ENCODE assay signal across 30 cellular contexts in the genomic region with DNA sequence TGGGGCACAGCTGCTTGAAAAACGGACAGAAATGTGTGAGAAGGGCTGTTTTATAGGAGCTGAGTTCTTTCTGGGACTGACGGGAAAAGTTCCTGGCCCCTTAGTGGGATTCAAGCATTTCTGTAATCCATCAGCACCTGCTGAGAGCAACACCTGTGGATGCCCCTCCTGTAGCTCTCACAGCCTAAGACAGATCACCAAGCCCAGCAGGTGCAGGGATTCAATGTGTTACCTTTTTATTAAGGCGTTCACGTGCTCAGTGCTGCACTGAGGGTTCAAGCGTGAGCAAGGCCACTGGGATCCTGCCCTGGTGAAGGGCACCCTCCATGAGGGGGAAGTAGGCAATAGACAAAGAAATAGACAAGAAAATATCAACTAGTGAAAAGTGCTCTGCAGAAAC. TPM values are rescaled to one million over a fixed set of nuclear protein-coding genes. Genes with fewer than 3 reads are reported as not detected.
"Had no signal": no experiment of that assay in that cellular context is flagged by ENCODE, and none has a peak within 500 bp of the region (broad histone marks: within the 10 kb centered on the region; RNA-seq: fewer than 3 reads in every experiment).

No MANE protein-coding gene starts in this region.

- H3K27ac ChIP-seq: breast epithelium, neutrophil, pancreas, suprapubic skin, transverse colon had no signal

- H3K27me3 Mint-ChIP-seq: activated CD4-positive, alpha-beta T cell treated with anti-CD3 and anti-CD28 coated beads for 36 hours had no signal

- H3K9me3 Mint-ChIP-seq: activated naive CD4-positive, alpha-beta T cell treated with anti-CD3 and anti-CD28 coated beads, Interleukin-2, amount 50 U/mL, for 72 hours had no signal

- H3K27ac Mint-ChIP-seq: activated CD4-positive, alpha-beta T cell treated with anti-CD3 and anti-CD28 coated beads for 36 hours; activated CD8-positive, alpha-beta memory T cell treated with anti-CD3 and anti-CD28 coated beads, Interleukin-2, amount 10 ng/mL, durations not matched to agents 7 days and 5 days; activated CD8-positive, alpha-beta T cell treated with anti-CD3 and anti-CD28 coated beads, Interleukin-2, amount 10 ng/mL, durations not matched to agents 7 days and 5 days; activated naive CD4-positive, alpha-beta T cell treated with anti-CD3 and anti-CD28 coated beads, Interleukin-2, amount 50 U/mL, for 72 hours; activated T-helper 2 cell treated with anti-CD3 and anti-CD28 coated beads, Interferon-gamma antibody, Interleukin-2, Interleukin-4, amounts not matched to agents 10 μg/mL and 5 μg/mL and 100 μg/mL, durations not matched to agents 14 hours and 24 hours and 36 hours; immature natural killer cell; nephron; stimulated activated memory B cell treated with anti-CD40 and anti-IgM and Interleukin-4, amounts not matched to agents 10 μg/mL and 1 μg/mL and 100 μg/mL, for 72 hours; stimulated activated naive CD8-positive, alpha-beta T cell treated with anti-CD3 and anti-CD28 coated beads, Interleukin-15, amount 100 ng/mL, for 72 hours had no signal

- ATAC-seq: activated CD4-positive, alpha-beta T cell treated with anti-CD3 and anti-CD28 coated beads for 36 hours; activated CD8-positive, alpha-beta memory T cell treated with anti-CD3 and anti-CD28 coated beads, Interleukin-2, amount 10 ng/mL, durations not matched to agents 7 days and 5 days; activated CD8-positive, alpha-beta T cell treated with anti-CD3 and anti-CD28 coated beads, Interleukin-2, amount 10 ng/mL, durations not matched to agents 7 days and 5 days; activated naive CD4-positive, alpha-beta T cell treated with anti-CD3 and anti-CD28 coated beads, Interleukin-2, amount 50 U/mL, for 72 hours; esophagus mucosa; left colon; stimulated activated memory B cell treated with anti-CD40 and anti-IgM and Interleukin-4, amounts not matched to agents 10 μg/mL and 1 μg/mL and 100 μg/mL, for 72 hours; stimulated activated naive CD8-positive, alpha-beta T cell treated with anti-CD3 and anti-CD28 coated beads, Interleukin-15, amount 100 ng/mL, for 72 hours had no signal

- H3K4me1 Mint-ChIP-seq: activated CD8-positive, alpha-beta memory T cell treated with anti-CD3 and anti-CD28 coated beads, Interleukin-2, amount 10 ng/mL, durations not matched to agents 7 days and 5 days; immature natural killer cell; stimulated activated memory B cell treated with anti-CD40 and anti-IgM and Interleukin-4, amounts not matched to agents 10 μg/mL and 1 μg/mL and 100 μg/mL, for 72 hours had no signal

- H3K4me3 Mint-ChIP-seq: activated CD4-positive, alpha-beta T cell treated with anti-CD3 and anti-CD28 coated beads for 36 hours; activated CD8-positive, alpha-beta memory T cell treated with anti-CD3 and anti-CD28 coated beads, Interleukin-2, amount 10 ng/mL, durations not matched to agents 7 days and 5 days; activated CD8-positive, alpha-beta T cell treated with anti-CD3 and anti-CD28 coated beads, Interleukin-2, amount 10 ng/mL, durations not matched to agents 7 days and 5 days; immature natural killer cell; nephron; stimulated activated memory B cell treated with anti-CD40 and anti-IgM and Interleukin-4, amounts not matched to agents 10 μg/mL and 1 μg/mL and 100 μg/mL, for 72 hours; stimulated activated naive CD8-positive, alpha-beta T cell treated with anti-CD3 and anti-CD28 coated beads, Interleukin-15, amount 100 ng/mL, for 72 hours had no signal

- H3K36me3 Mint-ChIP-seq: activated CD8-positive, alpha-beta memory T cell treated with anti-CD3 and anti-CD28 coated beads, Interleukin-2, amount 10 ng/mL, durations not matched to agents 7 days and 5 days; activated naive CD4-positive, alpha-beta T cell treated with anti-CD3 and anti-CD28 coated beads, Interleukin-2, amount 50 U/mL, for 72 hours; immature natural killer cell; stimulated activated memory B cell treated with anti-CD40 and anti-IgM and Interleukin-4, amounts not matched to agents 10 μg/mL and 1 μg/mL and 100 μg/mL, for 72 hours had no signal

- H3K4me1 ChIP-seq: breast epithelium, transverse colon had no signal

- H3K27me3 ChIP-seq: breast epithelium, neutrophil, pancreas, sigmoid colon, suprapubic skin, transverse colon had no signal

- H3K4me3 ChIP-seq: breast epithelium, pancreas, psoas muscle, sigmoid colon, smooth muscle cell, suprapubic skin, transverse colon had no signal

- H3K4me2 ChIP-seq: smooth muscle cell had no signal

- FAIRE-seq: kidney, pancreas, urothelium cell line had no signal

- H3K9me3 ChIP-seq: neutrophil, pancreas, psoas muscle, sigmoid colon, suprapubic skin, transverse colon had no signal

- DNase-seq: activated CD4-positive, alpha-beta T cell treated with anti-CD3 and anti-CD28 coated beads for 36 hours; activated CD4-positive, CD25-positive, alpha-beta regulatory T cell; activated CD8-positive, alpha-beta memory T cell treated with anti-CD3 and anti-CD28 coated beads, Interleukin-2, amount 10 ng/mL, durations not matched to agents 7 days and 5 days; activated CD8-positive, alpha-beta T cell treated with anti-CD3 and anti-CD28 coated beads, Interleukin-2, amount 10 ng/mL, durations not matched to agents 7 days and 5 days; activated T-cell treated with anti-CD3 and anti-CD28 coated beads, Interleukin-2, amount 50 U/mL, for 48 hours; central memory CD4-positive, alpha-beta T cell; foreskin fibroblast; hippocampal formation; immature natural killer cell; kidney; left colon; mammary epithelial cell; sigmoid colon; stimulated activated CD4-positive, alpha-beta T cell treated with anti-CD3 and anti-CD28 coated beads, Interleukin-1b, Interleukin-23, amount 100 ng/mL, for 48 hours; stimulated activated CD4-positive, alpha-beta T cell treated with anti-CD3 and anti-CD28 coated beads, Interleukin-4, amount 100 ng/mL, for 4 hours; stimulated activated CD8-positive, alpha-beta memory T cell treated with anti-CD3 and anti-CD28 coated beads, Interleukin-4, amount 100 ng/mL, for 48 hours; stimulated activated naive CD8-positive, alpha-beta T cell treated with anti-CD3 and anti-CD28 coated beads, Interleukin-15, amount 100 ng/mL, for 72 hours; transverse colon had no signal

- H3K36me3 ChIP-seq: breast epithelium, neutrophil, pancreas, suprapubic skin, transverse colon had no signal

RNA-seq across cellular contexts. Expression of a gene that starts 14.9 kb away (rescaled TPM):
- total RNA-seq: activated CD8-positive, alpha-beta memory T cell treated with anti-CD3 and anti-CD28 coated beads, Interleukin-2, amount 10 ng/mL, durations not matched to agents 7 days and 5 days; activated CD8-positive, alpha-beta T cell treated with anti-CD3 and anti-CD28 coated beads, Interleukin-2, amount 10 ng/mL, durations not matched to agents 7 days and 5 days; activated T-helper 2 cell treated with anti-CD3 and anti-CD28 coated beads, Interferon-gamma antibody, Interleukin-2, Interleukin-4, amounts not matched to agents 10 μg/mL and 5 μg/mL and 100 μg/mL, durations not matched to agents 14 hours and 24 hours and 36 hours had no signal
- polyA plus RNA-seq: immature natural killer cell had no signal
